8 cellular contexts compared by ENCODE assay signal in genomic region chr12:31324845-31325523, GRCh38. TPM values are rescaled to one million over a fixed set of nuclear protein-coding genes. Genes with fewer than 3 reads are reported as not detected.
DNase-seq lines count a peak whose midpoint lies in the region; ATAC-seq and TF ChIP-seq lines count a peak whose summit lies in the region.

No MANE protein-coding gene starts in this region.

- H3K4me1 ChIP-seq in IMR-90 (ENCODE audit: control insufficient read depth, insufficient read depth, low read length): no peaks in the 10 kb centered on the region; the same call in 1 of the 2 replicates

- POLR2A ChIA-PET in IMR-90 (lab: Charles Lee; ENCODE audit: unreplicated experiment): interaction anchor here (0.5 kb wide), 1 partner anchor 23 kb away, joined by 3 read pairs; no protein-coding TSS in a partner anchor

- H3K4ac ChIP-seq in IMR-90 (ENCODE audit: low read depth, low read length): peak overlapping the region; percentile 78

- peak; percentile 8 for ATAC-seq in IMR-90 (ENCODE audit: low read depth)
- peak; percentile 44 for ATAC-seq in sciatic nerve
- ATAC-seq in GM21526 (IDR thresholded peaks at IDR 0.05; ENCODE audit: low FRiP score, unreplicated experiment): no peak

- in situ Hi-C loops in IMR-90 (cut with MboI; ENCODE audit: low sequenced_read_pairs): no loop called here

- peak overlapping the region; percentile 80 for H2AK9ac ChIP-seq in IMR-90 (replicated peaks; ENCODE audit: low read depth, low read length, poor library complexity)

- H3K18ac ChIP-seq in IMR-90 (ENCODE audit: low read depth, low read length): peak overlapping the region; percentile 35

- no TSS peak for BruUV-seq in IMR-90 (replicated peaks; lab: Mats Ljungman, UMichigan)

- H2AFZ ChIP-seq in IMR-90 (replicated peaks; ENCODE audit: low read length, poor library complexity): peak overlapping the region; percentile 85

- H2BK5ac ChIP-seq in IMR-90 (ENCODE audit: low read depth, low read length, poor library complexity, severe bottlenecking): peak overlapping the region; percentile 76

- H2BK120ac ChIP-seq in IMR-90 (ENCODE audit: low read depth, low read length): peak overlapping the region; percentile 17

- peak overlapping the region; percentile 53 to 62; a peak in 3 of 4 replicates for H4K8ac ChIP-seq in IMR-90 (ENCODE audit: low read depth in 2 of 2, low read length in 2 of 2)

- peak overlapping the region; percentile 91; the same call in 1 of the 2 replicates for H3K14ac ChIP-seq in IMR-90 (replicated peaks; ENCODE audit: low read depth, low read length)

- CTCF ChIA-PET in IMR-90 (lab: Yijun Ruan, JAX): interaction anchor here (1.0 kb wide), 1 partner anchor 74 kb away, joined by 3 read pairs; no protein-coding TSS in a partner anchor

- DNase-seq in NCI-H82 (lab: John Stamatoyannopoulos, UW) (peak; percentile 61), NCI-H82 treated with DMSO at 0.1 percent for 48 hours (lab: John Stamatoyannopoulos, UW; ENCODE audit: unreplicated experiment) (no peak), IMR-90 (peak; percentile 49), T follicular helper cell (ENCODE audit: low read depth) (peak; percentile 23), amniotic epithelial cell (ENCODE audit: low read depth) (peak; percentile 35), hepatic stellate cell (ENCODE audit: low spot score) (peak; percentile 62), sciatic nerve (ENCODE audit: low spot score) (peak; percentile 72)

- no peaks in the 10 kb centered on the region for H3K9me1 ChIP-seq in IMR-90 (ENCODE audit: insufficient read depth, low read length)

- H3K4me2 ChIP-seq in IMR-90 (ENCODE audit: low read depth, low read length): peak overlapping the region; percentile 92

- dilution Hi-C loops in IMR-90 (cut with HindIII; ENCODE audit: low sequenced_read_pairs, unreplicated experiment): no loop called here

- peak overlapping the region; percentile 13 for H4K5ac ChIP-seq in IMR-90 (ENCODE audit: low read depth, low read length)

- intact Hi-C loops in IMR-90 (cut with micrococcal nuclease): loop anchor here (5.0 kb wide), 2 partner anchors 42 to 312 kb away; no protein-coding TSS in a partner anchor
- intact Hi-C loops in sciatic nerve (cut with DNase I): no loop called here

- H3K27ac ChIP-seq in IMR-90 (ENCODE audit: insufficient read depth, low read length): peak overlapping the region; percentile 79

- TF ChIP-seq RAD21 in IMR-90 (IDR thresholded peaks at IDR 0.05; ENCODE audit: low read length): no peak

- H2BK15ac ChIP-seq in IMR-90 (ENCODE audit: low read depth, low read length): peak overlapping the region; percentile 10; the same call in 1 of the 3 replicates

- TF ChIP-seq CTCF in IMR-90 (conservative IDR thresholded peaks at IDR 0.05; ENCODE audit: low read depth, low read length): no peak

- H3K56ac ChIP-seq in IMR-90 (ENCODE audit: extremely low read depth, insufficient read depth, low read length): peak overlapping the region; percentile 79

- WGBS in IMR-90 (ENCODE audit: extremely low coverage in 2 of 2, insufficient read length in 1 of 2), 2 experiments: 1% methylated on average over 28 of the region's 69 CpGs; no CpG with 5 or more reads in 1 of the 2 experiments

- peak overlapping the region; percentile 91 for H3K9ac ChIP-seq in IMR-90 (ENCODE audit: low read depth, low read length)

- H4K20me1 ChIP-seq in IMR-90 (ENCODE audit: insufficient read depth, low read length): peaks cover 7% of the 10 kb centered on the region; the same call in 1 of the 2 replicates

- H3K27me3 ChIP-seq in IMR-90 (ENCODE audit: control insufficient read depth, insufficient read depth, low read length): no peaks in the 10 kb centered on the region

- H3K9me3 ChIP-seq in IMR-90 (ENCODE audit: control insufficient read depth, insufficient read depth, low read length): no peaks in the 10 kb centered on the region

- no peaks in the 10 kb centered on the region for H3K36me3 ChIP-seq in IMR-90 (ENCODE audit: control insufficient read depth, insufficient read depth, low read length)

- peak overlapping the region; percentile 98 for H3K23ac ChIP-seq in IMR-90 (ENCODE audit: low read depth, low read length)

- H3K79me1 ChIP-seq in IMR-90 (ENCODE audit: low read depth in 1 of 2, low read length in 2 of 2): peaks cover 2 to 33% of the 10 kb centered on the region in 2 experiments; a peak in 3 of 4 replicates

- H4K91ac ChIP-seq in IMR-90 (ENCODE audit: insufficient read depth, low read depth, low read length): peak overlapping the region; percentile 88

- H2AK5ac ChIP-seq in IMR-90 (ENCODE audit: low read depth, low read length): peak overlapping the region; percentile 2; the same call in 1 of the 2 replicates

- H2BK20ac ChIP-seq in IMR-90 (ENCODE audit: low read depth, low read length): no peak overlapping the region

- peak; percentile 12; the same call in 1 of the 2 replicates for TF ChIP-seq POLR2A in IMR-90 (IDR thresholded peaks at IDR 0.05; ENCODE audit: low read depth, low read length)

- H3K4me3 ChIP-seq in IMR-90 (ENCODE audit: insufficient read depth, low read depth, low read length): peak overlapping the region; percentile 71

TF ChIP-seq in IMR-90, 13 proteins besides CTCF, POLR2A, EP300 and RAD21:
- TF ChIP-seq USF2 (IDR thresholded peaks at IDR 0.05; ENCODE audit: low read depth, low read length): peak; percentile 27
- no peak for TF ChIP-seq RCOR1 (IDR thresholded peaks at IDR 0.05; ENCODE audit: insufficient replicate concordance, low read length)
- TF ChIP-seq CEBPB (IDR thresholded peaks at IDR 0.05; ENCODE audit: low read depth, low read length): peak; percentile 31; the same call in 1 of the 2 replicates
- 0 out of 2 replicates have a peak, but pooled peaks have one; percentile 55 for TF ChIP-seq MXI1 (IDR thresholded peaks at IDR 0.05; ENCODE audit: borderline replicate concordance, low read depth, low read length)
- TF ChIP-seq NFE2L2 (IDR thresholded peaks at IDR 0.05; ENCODE audit: low read depth, low read length): no peak

RNA-seq across cellular contexts. Expression of gene SINHCAF, which starts 1.0 kb away (rescaled TPM):
- total RNA-seq in IMR-90 (2012; rRNA removed) (30.8 and 43.3 TPM in 2 replicates), sciatic nerve (12.4 TPM)
- polyA plus RNA-seq in IMR-90 (2012; rRNA removed): 14.5 and 21.6 TPM in 2 replicates
- 2.6 and 6.0 TPM in 2 replicates for polyA plus RNA-seq in IMR-90 (2012; cell fraction: cytosol; rRNA removed)
- 1.9 and 14.5 TPM in 2 replicates for polyA plus RNA-seq in IMR-90 (2012; cell fraction: nucleus; rRNA removed; ENCODE audit: low replicate concordance)
